11 cellular contexts compared by ENCODE assay signal in the genomic region with DNA sequence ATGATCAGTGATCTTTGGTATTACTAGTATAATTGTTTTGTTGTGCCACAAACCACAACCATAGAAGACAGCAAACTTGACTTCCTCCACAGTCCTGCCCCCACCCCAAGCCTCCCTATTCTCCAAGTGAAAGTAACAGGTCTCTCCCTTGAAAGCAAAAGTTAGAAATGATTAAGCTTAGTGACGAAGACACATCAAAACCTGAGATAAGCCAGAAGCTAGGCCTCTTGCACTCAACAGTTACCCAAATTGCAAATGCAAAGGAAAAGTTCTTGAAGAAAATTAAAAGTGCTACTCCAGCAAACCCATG. TPM values are rescaled to one million over a fixed set of nuclear protein-coding genes. Genes with fewer than 3 reads are reported as not detected.
A peak's percentile ranks its signal among the peaks of the same experiment; 100 is the strongest.
DNase-seq lines count a peak whose midpoint lies in the region; ATAC-seq, FAIRE-seq and TF ChIP-seq lines count a peak whose summit lies in the region.
"Had no signal": no experiment of that assay in that cellular context is flagged by ENCODE, and none has a peak within 500 bp of the region (broad histone marks: within the 10 kb centered on the region; RNA-seq: fewer than 3 reads in every experiment).

No MANE protein-coding gene starts in this region.

- no peak for TF ChIP-seq RAD21 in HepG2 (CRISPR knock-in tag; IDR thresholded peaks at IDR 0.05)

- H3K4me3 ChIP-seq in right lobe of liver (no peak overlapping the region), HepG2 (replicated peaks in 1 of 3; ENCODE audit: insufficient read depth in 1 of 3, low read depth in 2 of 3, low read length in 3 of 3) (no peak overlapping the region), PC-3 (ENCODE audit: low read length) (no peak overlapping the region), hepatocyte (no peak overlapping the region)
- H3K4me3 ChIP-seq: skin epidermis had no signal

- H3K9me3 ChIP-seq in right lobe of liver (no peaks in the 10 kb centered on the region), HepG2 (ENCODE audit: low read length) (no peaks in the 10 kb centered on the region), PC-3 (ENCODE audit: low read length) (no peaks in the 10 kb centered on the region), hepatocyte (ENCODE audit: low read depth) (no peaks in the 10 kb centered on the region)

- H3K4me1 ChIP-seq in right lobe of liver (peaks cover 0 to 4% (median 0%) of the 10 kb centered on the region in 4 donors), HepG2 (ENCODE audit: insufficient read depth, low read length) (peaks cover 72% of the 10 kb centered on the region), PC-3 (ENCODE audit: insufficient read depth, low read length) (peaks cover 12% of the 10 kb centered on the region; the same call in 1 of the 2 replicates), hepatocyte (ENCODE audit: insufficient read depth) (peaks cover 6% of the 10 kb centered on the region)

- in situ Hi-C loops in HepG2 (cut with HindIII; ENCODE audit: extremely low pct_ligation_motif_present, low pct_unique_long_range_greater_than_20kb) = no loop called here

- no peak for FAIRE-seq in HepG2 (lab: Jason Lieb, UNC)
- FAIRE-seq: endometrium had no signal

- TF ChIP-seq EP300 in HepG2 (IDR thresholded peaks at IDR 0.05; ENCODE audit: low read depth in 2 of 2, low read length in 2 of 2) = no peak
- TF ChIP-seq EP300 in HepG2 (CRISPR knock-in tag; IDR thresholded peaks at IDR 0.05; ENCODE audit: borderline replicate concordance) = no peak

- POLR2A ChIA-PET in HepG2 (lab: Yijun Ruan, JAX) = interaction anchor here (1.3 kb wide), 1 partner anchor 12 kb away, joined by 4 read pairs; no protein-coding TSS in a partner anchor
- POLR2A ChIA-PET in PC-3 (lab: Charles Lee; ENCODE audit: unreplicated experiment) = no interaction called here

- H3K27me3 ChIP-seq in right lobe of liver = no peaks in the 10 kb centered on the region
- no peaks in the 10 kb centered on the region for H3K27me3 ChIP-seq in HepG2 (ENCODE audit: control insufficient read depth in 1 of 2, insufficient read depth in 2 of 2, low read length in 2 of 2)
- H3K27me3 ChIP-seq in PC-3 (ENCODE audit: low read length) = no peaks in the 10 kb centered on the region
- no peaks in the 10 kb centered on the region for H3K27me3 ChIP-seq in hepatocyte

- peaks cover 3 to 38% (median 5%) of the 10 kb centered on the region in 4 donors for H3K36me3 ChIP-seq in right lobe of liver
- H3K36me3 ChIP-seq in HepG2 (replicated peaks in 1 of 2; ENCODE audit: control insufficient read depth in 1 of 2, insufficient read depth in 2 of 2, low read length in 2 of 2) = peaks cover 11 to 68% of the 10 kb centered on the region in 2 experiments
- H3K36me3 ChIP-seq in PC-3 (ENCODE audit: low read depth, low read length) = peaks cover 77% of the 10 kb centered on the region
- H3K36me3 ChIP-seq in hepatocyte (replicated peaks; ENCODE audit: insufficient read depth, low read depth) = peaks cover 7% of the 10 kb centered on the region

- H3K9me2 ChIP-seq in PC-3 (replicated peaks; ENCODE audit: low read length) (no peaks in the 10 kb centered on the region), hepatocyte (replicated peaks; ENCODE audit: insufficient read depth) (no peaks in the 10 kb centered on the region)

- H3K27ac ChIP-seq in right lobe of liver (no peak overlapping the region), HepG2 (ENCODE audit: extremely low read length, insufficient read depth, low read length) (no peak overlapping the region), PC-3 (ENCODE audit: low read length) (no peak overlapping the region), hepatocyte (no peak overlapping the region)
- H3K27ac ChIP-seq: skin epidermis had no signal

- ATAC-seq in right lobe of liver = peak in 3 of 4 donors; percentile 28 to 38 (median 36)
- no peak for ATAC-seq in HepG2
- ATAC-seq in PC-3 = no peak
- ATAC-seq in HG02588 (IDR thresholded peaks at IDR 0.05; ENCODE audit: unreplicated experiment) = no peak

- CTCF ChIA-PET in HepG2 (lab: Yijun Ruan, JAX; ENCODE audit: low intra/inter-chr PET ratio, low total read pairs) = no interaction called here
- CTCF ChIA-PET in PC-3 (lab: Charles Lee) = no interaction called here

- peaks cover 88% of the 10 kb centered on the region for H3K79me2 ChIP-seq in HepG2 (ENCODE audit: insufficient read depth, low read length)
- peaks cover 93% of the 10 kb centered on the region for H3K79me2 ChIP-seq in PC-3 (ENCODE audit: low read length)
- H3K79me2 ChIP-seq in hepatocyte = peaks cover 97% of the 10 kb centered on the region

- no peak overlapping the region for H3K9ac ChIP-seq in HepG2 (ENCODE audit: insufficient read depth, low read depth, low read length)
- no peak overlapping the region for H3K9ac ChIP-seq in PC-3 (ENCODE audit: low read length)

- TF ChIP-seq CTCF in right lobe of liver (IDR thresholded peaks at IDR 0.05) (no peak), HepG2 (CRISPR knock-in tag; IDR thresholded peaks at IDR 0.05) (no peak), PC-3 (conservative IDR thresholded peaks at IDR 0.05; ENCODE audit: low read depth, low read length) (no peak), hepatocyte (IDR thresholded peaks at IDR 0.05; ENCODE audit: poor library complexity) (no peak)

- H3F3A ChIP-seq in PC-3 (ENCODE audit: low read length, unreplicated experiment) = no peaks in the 10 kb centered on the region

- no TSS peak for BruUV-seq in HepG2 (replicated peaks; lab: Mats Ljungman, UMichigan)
- no TSS peak for BruUV-seq in PC-3 (replicated peaks; lab: Mats Ljungman, UMichigan)

- H2AFZ ChIP-seq in HepG2 (ENCODE audit: low read length) (no peak overlapping the region), PC-3 (ENCODE audit: low read length) (no peak overlapping the region), hepatocyte (no peak overlapping the region)

- WGBS in right lobe of liver (ENCODE audit: insufficient coverage, low coverage, low lambda C conversion rate, missing lambda C conversion rate) = 25% methylated on average over 1 of the region's 1 CpG
- 93% methylated on average over 1 of the region's 1 CpG for WGBS in HepG2 (ENCODE audit: low lambda C conversion rate)
- 52% methylated on average over 1 of the region's 1 CpG for WGBS in hepatocyte (ENCODE audit: low lambda C conversion rate, missing lambda C conversion rate)

- DNase-seq in right lobe of liver = no peak
- no peak for DNase-seq in HepG2 (ENCODE audit: low spot score)
- peak; percentile 11 for DNase-seq in M059J (ENCODE audit: low read depth)
- DNase-seq in amniotic epithelial cell (ENCODE audit: low read depth) = peak; percentile 47
- no peak for DNase-seq in PC-3
- DNase-seq in NCI-H1436 treated with DMSO at 0.1 percent for 48 hours (lab: John Stamatoyannopoulos, UW) = no peak
- no peak for DNase-seq in hepatocyte (ENCODE audit: low spot score)
- DNase-seq: NCI-H748 treated with DMSO at 0.1 percent for 48 hours had no signal

- TF ChIP-seq POLR2A in right lobe of liver (IDR thresholded peaks at IDR 0.05) = no peak
- no peak for TF ChIP-seq POLR2A in HepG2 (IDR thresholded peaks at IDR 0.05; ENCODE audit: insufficient read depth in 1 of 2, low read depth in 2 of 2, low read length in 2 of 2)

- H4K20me1 ChIP-seq in HepG2 (ENCODE audit: insufficient read depth, low read length) (peaks cover 66% of the 10 kb centered on the region), PC-3 (ENCODE audit: low read length) (peaks cover 69% of the 10 kb centered on the region), hepatocyte (ENCODE audit: insufficient read depth, poor library complexity, severe bottlenecking) (peaks cover 87% of the 10 kb centered on the region)

- no peak overlapping the region; the same call in 1 of the 2 replicates for H3K4me2 ChIP-seq in HepG2 (ENCODE audit: low read depth, low read length)
- no peak overlapping the region for H3K4me2 ChIP-seq in PC-3 (ENCODE audit: low read length)
- H3K4me2 ChIP-seq in hepatocyte = no peak overlapping the region

- intact Hi-C loops in right lobe of liver (cut with DNase I) = no loop called here
- intact Hi-C loops in HepG2 (cut with micrococcal nuclease; ENCODE audit: unreplicated experiment) = no loop called here
- intact Hi-C loops in PC-3 (cut with micrococcal nuclease) = no loop called here

RNA-seq across cellular contexts. Expression of gene SAR1A, which starts 7.5 kb away (rescaled TPM):
- total RNA-seq in right lobe of liver = 10 to 100 TPM; 35.3 to 77.5 (median 61.0) TPM
- total RNA-seq in HepG2 (2016; rRNA removed; fragmentation: Illumina TruSeq; extraction: Trizol) = 104 and 117 TPM in 2 replicates
- 53.7 and 67.8 TPM in 2 replicates for total RNA-seq in HepG2 (2016; cell fraction: cytosol; rRNA removed; fragmentation: Illumina TruSeq; extraction: Trizol; ENCODE audit: low read depth)
- 98.6 and 118 TPM in 2 replicates for total RNA-seq in HepG2 (2016; cell fraction: insoluble cytoplasmic fraction; rRNA removed; fragmentation: Illumina TruSeq; extraction: Trizol)
- total RNA-seq in HepG2 (2016; cell fraction: membrane; rRNA removed; fragmentation: Illumina TruSeq; extraction: Trizol) = 40.3 and 46.7 TPM in 2 replicates
- total RNA-seq in HepG2 (2016; cell fraction: nucleus; rRNA removed; fragmentation: Illumina TruSeq; extraction: Trizol) = 88.9 and 106 TPM in 2 replicates
- 42.7 and 51.4 TPM in 2 replicates for polyA plus RNA-seq in HepG2 (2011; rRNA removed)
- 18.7 and 26.3 TPM in 2 replicates for polyA plus RNA-seq in HepG2 (2011; cell fraction: cytosol; rRNA removed)
- polyA plus RNA-seq in HepG2 (2011; cell fraction: nucleus; rRNA removed) = 20.6 and 21.6 TPM in 2 replicates
- 43.4 and 54.2 TPM in 2 replicates for polyA plus RNA-seq in HepG2 (2012)
- polyA plus RNA-seq in HepG2 (2016; cell fraction: cytosol; fragmentation: Illumina TruSeq; extraction: Trizol; ENCODE audit: low read depth) = 17.3 and 19.4 TPM in 2 replicates
- polyA plus RNA-seq in HepG2 (2016; cell fraction: insoluble cytoplasmic fraction; fragmentation: Illumina TruSeq; extraction: Trizol; ENCODE audit: low read depth) = 65.1 and 69.7 TPM in 2 replicates
- 14.1 and 16.4 TPM in 2 replicates for polyA plus RNA-seq in HepG2 (2016; cell fraction: membrane; fragmentation: Illumina TruSeq; extraction: Trizol; ENCODE audit: low read depth)
- polyA plus RNA-seq in HepG2 (2016; cell fraction: nucleus; fragmentation: Illumina TruSeq; extraction: Trizol; ENCODE audit: insufficient read depth, low read depth) = 125 and 135 TPM in 2 replicates
- polyA minus RNA-seq in HepG2 (2011; rRNA and poly(A)+ RNA removed; ENCODE audit: low replicate concordance) = 86.9 and 186 TPM in 2 replicates
- polyA minus RNA-seq in HepG2 (2011; cell fraction: cytosol; rRNA and poly(A)+ RNA removed) = 41.2 and 47.2 TPM in 2 replicates
- 43.6 and 52.5 TPM in 2 replicates for polyA minus RNA-seq in HepG2 (2011; cell fraction: nucleus; rRNA and poly(A)+ RNA removed)
- 130 and 183 TPM in 2 replicates for total RNA-seq in M059J (2014; rRNA removed; shearing (Covaris generic))
- total RNA-seq in PC-3 (2014; rRNA removed) = 161 and 213 TPM in 2 replicates
- total RNA-seq in hepatocyte = 141 and 164 TPM in 2 replicates
- polyA plus RNA-seq in hepatocyte = 106 and 131 TPM in 2 replicates

RNA-seq across cellular contexts. Expression of gene TYSND1, which starts 16.3 kb away (rescaled TPM):
- total RNA-seq in right lobe of liver (10 to 100 TPM in 2 of 6 experiments, 1 to 10 TPM in 4; 5.3 to 11.1 (median 8.2) TPM), HepG2 (2016; rRNA removed; fragmentation: Illumina TruSeq; extraction: Trizol) (6.8 and 8.9 TPM in 2 replicates), PC-3 (2014; rRNA removed) (78.2 and 87.3 TPM in 2 replicates), hepatocyte (12.1 and 12.6 TPM in 2 replicates)
- total RNA-seq in HepG2 (2016; cell fraction: cytosol; rRNA removed; fragmentation: Illumina TruSeq; extraction: Trizol; ENCODE audit: low read depth) = 2.8 and 2.9 TPM in 2 replicates
- total RNA-seq in HepG2 (2016; cell fraction: insoluble cytoplasmic fraction; rRNA removed; fragmentation: Illumina TruSeq; extraction: Trizol) = 6.9 and 8.5 TPM in 2 replicates
- 4.6 and 5.0 TPM in 2 replicates for total RNA-seq in HepG2 (2016; cell fraction: membrane; rRNA removed; fragmentation: Illumina TruSeq; extraction: Trizol)
- 8.5 and 8.7 TPM in 2 replicates for total RNA-seq in HepG2 (2016; cell fraction: nucleus; rRNA removed; fragmentation: Illumina TruSeq; extraction: Trizol)
- polyA plus RNA-seq in HepG2 (2011; rRNA removed) (3.3 and 4.6 TPM in 2 replicates), hepatocyte (13.3 and 22.0 TPM in 2 replicates)
- 2.7 and 3.0 TPM in 2 replicates for polyA plus RNA-seq in HepG2 (2011; cell fraction: cytosol; rRNA removed)
- 9.5 and 11.8 TPM in 2 replicates for polyA plus RNA-seq in HepG2 (2011; cell fraction: nucleus; rRNA removed)
- 3.2 and 4.1 TPM in 2 replicates for polyA plus RNA-seq in HepG2 (2012)
- 1.8 and 2.0 TPM in 2 replicates for polyA plus RNA-seq in HepG2 (2016; cell fraction: cytosol; fragmentation: Illumina TruSeq; extraction: Trizol; ENCODE audit: low read depth)
- polyA plus RNA-seq in HepG2 (2016; cell fraction: insoluble cytoplasmic fraction; fragmentation: Illumina TruSeq; extraction: Trizol; ENCODE audit: low read depth) = 5.6 and 5.9 TPM in 2 replicates
- polyA plus RNA-seq in HepG2 (2016; cell fraction: membrane; fragmentation: Illumina TruSeq; extraction: Trizol; ENCODE audit: low read depth) = 2.8 and 3.0 TPM in 2 replicates
- polyA plus RNA-seq in HepG2 (2016; cell fraction: nucleus; fragmentation: Illumina TruSeq; extraction: Trizol; ENCODE audit: insufficient read depth, low read depth) = 13.4 and 14.6 TPM in 2 replicates
- 6.5 and 19.5 TPM in 2 replicates for polyA minus RNA-seq in HepG2 (2011; rRNA and poly(A)+ RNA removed; ENCODE audit: low replicate concordance)
- polyA minus RNA-seq in HepG2 (2011; cell fraction: cytosol; rRNA and poly(A)+ RNA removed) = 2.1 and 3.2 TPM in 2 replicates
- polyA minus RNA-seq in HepG2 (2011; cell fraction: nucleus; rRNA and poly(A)+ RNA removed) = 4.1 and 4.4 TPM in 2 replicates
- 5.5 and 12.2 TPM in 2 replicates for total RNA-seq in M059J (2014; rRNA removed; shearing (Covaris generic))

RNA-seq across cellular contexts. Expression of gene AIFM2, which starts 30.2 kb away (rescaled TPM):
- total RNA-seq in right lobe of liver (10 to 100 TPM; 11.4 to 23.3 (median 18.2) TPM), HepG2 (2016; rRNA removed; fragmentation: Illumina TruSeq; extraction: Trizol) (20.3 and 29.6 TPM in 2 replicates), PC-3 (2014; rRNA removed) (29.2 and 39.0 TPM in 2 replicates), hepatocyte (7.9 and 8.6 TPM in 2 replicates)
- 5.3 and 5.8 TPM in 2 replicates for total RNA-seq in HepG2 (2016; cell fraction: cytosol; rRNA removed; fragmentation: Illumina TruSeq; extraction: Trizol; ENCODE audit: low read depth)
- 20.5 and 28.1 TPM in 2 replicates for total RNA-seq in HepG2 (2016; cell fraction: insoluble cytoplasmic fraction; rRNA removed; fragmentation: Illumina TruSeq; extraction: Trizol)
- 15.5 and 15.7 TPM in 2 replicates for total RNA-seq in HepG2 (2016; cell fraction: membrane; rRNA removed; fragmentation: Illumina TruSeq; extraction: Trizol)
- total RNA-seq in HepG2 (2016; cell fraction: nucleus; rRNA removed; fragmentation: Illumina TruSeq; extraction: Trizol) = 19.1 and 21.7 TPM in 2 replicates
- polyA plus RNA-seq in HepG2 (2011; rRNA removed) (29.5 and 36.9 TPM in 2 replicates), hepatocyte (11.8 and 16.1 TPM in 2 replicates)
- 33.7 and 37.4 TPM in 2 replicates for polyA plus RNA-seq in HepG2 (2011; cell fraction: cytosol; rRNA removed)
- polyA plus RNA-seq in HepG2 (2011; cell fraction: nucleus; rRNA removed) = 23.7 and 28.1 TPM in 2 replicates
- polyA plus RNA-seq in HepG2 (2012) = 17.3 and 23.0 TPM in 2 replicates
- polyA plus RNA-seq in HepG2 (2016; cell fraction: cytosol; fragmentation: Illumina TruSeq; extraction: Trizol; ENCODE audit: low read depth) = 14.4 and 15.8 TPM in 2 replicates
- 62.5 and 67.2 TPM in 2 replicates for polyA plus RNA-seq in HepG2 (2016; cell fraction: insoluble cytoplasmic fraction; fragmentation: Illumina TruSeq; extraction: Trizol; ENCODE audit: low read depth)
- polyA plus RNA-seq in HepG2 (2016; cell fraction: membrane; fragmentation: Illumina TruSeq; extraction: Trizol; ENCODE audit: low read depth) = 20.3 and 20.6 TPM in 2 replicates
- 51.6 and 53.4 TPM in 2 replicates for polyA plus RNA-seq in HepG2 (2016; cell fraction: nucleus; fragmentation: Illumina TruSeq; extraction: Trizol; ENCODE audit: insufficient read depth, low read depth)
- 21.2 and 33.7 TPM in 2 replicates for polyA minus RNA-seq in HepG2 (2011; rRNA and poly(A)+ RNA removed; ENCODE audit: low replicate concordance)
- polyA minus RNA-seq in HepG2 (2011; cell fraction: cytosol; rRNA and poly(A)+ RNA removed) = 10.0 and 12.4 TPM in 2 replicates
- polyA minus RNA-seq in HepG2 (2011; cell fraction: nucleus; rRNA and poly(A)+ RNA removed) = 15.5 and 16.9 TPM in 2 replicates
- total RNA-seq in M059J (2014; rRNA removed; shearing (Covaris generic)) = 3.2 and 8.0 TPM in 2 replicates

Comparison
In these comparisons a context has a peak if more than half of its experiments do, and no peak if none do; other contexts are left out.
1. ATAC-seq: peak in right lobe of liver (3 of 4); none in HepG2 (single experiment), PC-3 (single experiment) and HG02588 (single experiment).
2. DNase-seq: peak in M059J (single experiment) and amniotic epithelial cell (single experiment); none in right lobe of liver (0 of 3), HepG2 (single experiment), PC-3 (single experiment), NCI-H1436 treated with DMSO at 0.1 percent for 48 hours (single experiment) and hepatocyte (single experiment).